1 cellular context compared by ENCODE assay signal in the genomic region with DNA sequence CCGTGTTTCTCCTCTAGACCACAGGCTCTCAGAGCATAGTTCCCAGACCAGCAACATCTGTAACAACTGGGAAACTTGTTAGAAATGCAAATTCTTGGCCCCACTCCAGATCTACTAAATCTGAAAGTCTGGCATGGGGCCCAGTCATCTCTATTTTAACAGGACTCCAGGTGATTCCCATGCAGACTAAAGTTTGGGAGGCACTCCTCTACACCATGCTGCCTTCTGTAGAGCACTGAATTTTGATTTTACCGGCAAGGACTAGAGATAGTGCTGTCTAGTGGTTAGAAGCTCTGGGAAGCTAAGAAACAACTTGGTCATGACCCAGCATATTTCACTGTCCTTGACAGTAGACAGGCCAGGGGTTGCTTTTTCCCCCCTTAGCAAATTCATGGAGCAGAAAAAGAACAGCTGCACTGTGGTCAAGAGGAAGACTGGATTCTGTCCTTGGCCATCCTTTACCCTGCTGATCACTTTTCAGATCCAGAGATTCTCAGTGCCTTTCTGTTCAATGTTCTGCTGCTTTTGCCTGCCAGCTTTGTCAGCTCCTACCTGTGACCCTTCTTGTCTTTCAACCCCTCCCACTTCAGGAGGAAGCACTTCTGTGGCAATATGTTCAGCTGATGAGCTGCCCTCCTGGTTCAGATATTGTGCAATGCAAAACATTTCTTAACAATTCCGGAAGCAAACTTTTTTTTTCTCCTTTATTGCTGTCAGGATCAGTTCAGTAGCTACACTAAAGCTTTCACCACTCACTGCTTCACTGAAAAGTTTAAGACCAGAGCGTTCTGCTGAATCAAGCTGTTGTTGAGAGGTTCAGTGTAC.
A peak's percentile ranks its signal among the peaks of the same experiment; 100 is the strongest.
TF ChIP-seq lines count a peak whose summit lies in the region.

No MANE protein-coding gene starts in this region.

TF ChIP-seq in HepG2, 621 proteins besides CTCF, POLR2A, EP300 and RAD21 (continued from another document and continues in another):
- TF ChIP-seq ZBED4 (CRISPR knock-in tag; IDR thresholded peaks at IDR 0.05; ENCODE audit: borderline replicate concordance) = no peak
- TF ChIP-seq NFATC3 (CRISPR knock-in tag; IDR thresholded peaks at IDR 0.05) = no peak
- TF ChIP-seq, protein P1, sequence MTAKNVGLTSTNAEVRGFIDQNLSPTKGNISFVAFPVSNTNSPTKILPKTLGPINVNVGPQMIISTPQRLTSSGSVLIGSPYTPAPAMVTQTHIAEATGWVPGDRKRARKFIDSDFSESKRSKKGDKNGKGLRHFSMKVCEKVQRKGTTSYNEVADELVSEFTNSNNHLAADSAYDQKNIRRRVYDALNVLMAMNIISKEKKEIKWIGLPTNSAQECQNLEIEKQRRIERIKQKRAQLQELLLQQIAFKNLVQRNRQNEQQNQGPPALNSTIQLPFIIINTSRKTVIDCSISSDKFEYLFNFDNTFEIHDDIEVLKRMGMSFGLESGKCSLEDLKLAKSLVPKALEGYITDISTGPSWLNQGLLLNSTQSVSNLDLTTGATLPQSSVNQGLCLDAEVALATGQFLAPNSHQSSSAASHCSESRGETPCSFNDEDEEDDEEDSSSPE (CRISPR knock-in tag; IDR thresholded peaks at IDR 0.05) = no peak
- no peak for TF ChIP-seq JUN (CRISPR knock-in tag; IDR thresholded peaks at IDR 0.05)
- TF ChIP-seq, protein P2, sequence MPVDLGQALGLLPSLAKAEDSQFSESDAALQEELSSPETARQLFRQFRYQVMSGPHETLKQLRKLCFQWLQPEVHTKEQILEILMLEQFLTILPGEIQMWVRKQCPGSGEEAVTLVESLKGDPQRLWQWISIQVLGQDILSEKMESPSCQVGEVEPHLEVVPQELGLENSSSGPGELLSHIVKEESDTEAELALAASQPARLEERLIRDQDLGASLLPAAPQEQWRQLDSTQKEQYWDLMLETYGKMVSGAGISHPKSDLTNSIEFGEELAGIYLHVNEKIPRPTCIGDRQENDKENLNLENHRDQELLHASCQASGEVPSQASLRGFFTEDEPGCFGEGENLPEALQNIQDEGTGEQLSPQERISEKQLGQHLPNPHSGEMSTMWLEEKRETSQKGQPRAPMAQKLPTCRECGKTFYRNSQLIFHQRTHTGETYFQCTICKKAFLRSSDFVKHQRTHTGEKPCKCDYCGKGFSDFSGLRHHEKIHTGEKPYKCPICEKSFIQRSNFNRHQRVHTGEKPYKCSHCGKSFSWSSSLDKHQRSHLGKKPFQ (CRISPR knock-in tag; IDR thresholded peaks at IDR 0.05; ENCODE audit: insufficient replicate concordance) = no peak
- TF ChIP-seq ZNF264 (CRISPR knock-in tag; IDR thresholded peaks at IDR 0.05) = peak; percentile 78
- TF ChIP-seq RFX5 (IDR thresholded peaks at IDR 0.05; ENCODE audit: low read depth, low read length) = no peak
- no peak for TF ChIP-seq ZNF550 (CRISPR knock-in tag; IDR thresholded peaks at IDR 0.05; ENCODE audit: borderline replicate concordance)
- no peak for TF ChIP-seq HMGXB3 (CRISPR knock-in tag; IDR thresholded peaks at IDR 0.05; ENCODE audit: borderline replicate concordance)
- TF ChIP-seq, protein P3, sequence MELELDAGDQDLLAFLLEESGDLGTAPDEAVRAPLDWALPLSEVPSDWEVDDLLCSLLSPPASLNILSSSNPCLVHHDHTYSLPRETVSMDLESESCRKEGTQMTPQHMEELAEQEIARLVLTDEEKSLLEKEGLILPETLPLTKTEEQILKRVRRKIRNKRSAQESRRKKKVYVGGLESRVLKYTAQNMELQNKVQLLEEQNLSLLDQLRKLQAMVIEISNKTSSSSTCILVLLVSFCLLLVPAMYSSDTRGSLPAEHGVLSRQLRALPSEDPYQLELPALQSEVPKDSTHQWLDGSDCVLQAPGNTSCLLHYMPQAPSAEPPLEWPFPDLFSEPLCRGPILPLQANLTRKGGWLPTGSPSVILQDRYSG (CRISPR knock-in tag; IDR thresholded peaks at IDR 0.05) = no peak
- TF ChIP-seq NFYB (CRISPR knock-in tag; IDR thresholded peaks at IDR 0.05) = no peak
- TF ChIP-seq POGK (CRISPR knock-in tag; conservative IDR thresholded peaks at IDR 0.05) = peak; percentile 81
- TF ChIP-seq YY1 (IDR thresholded peaks at IDR 0.05; ENCODE audit: insufficient read depth, insufficient replicate concordance, low read depth, low read length) = no peak
- TF ChIP-seq ZNF724P (CRISPR knock-in tag; IDR thresholded peaks at IDR 0.05; ENCODE audit: borderline replicate concordance) = no peak
- no peak for TF ChIP-seq RFXANK (CRISPR knock-in tag; IDR thresholded peaks at IDR 0.05)
- peak; percentile 74 for TF ChIP-seq THAP11 (CRISPR knock-in tag; IDR thresholded peaks at IDR 0.05)
- TF ChIP-seq ZNF335 (CRISPR knock-in tag; IDR thresholded peaks at IDR 0.05) = no peak
- no peak for TF ChIP-seq CENPBD1 (CRISPR knock-in tag; IDR thresholded peaks at IDR 0.05; ENCODE audit: borderline replicate concordance, low read depth)
- no peak; the same call in 1 of the 2 replicates for TF ChIP-seq ARNTL (CRISPR knock-in tag; IDR thresholded peaks at IDR 0.05)
- peak; percentile 100 for TF ChIP-seq CEBPB (IDR thresholded peaks at IDR 0.05; ENCODE audit: borderline replicate concordance, low read depth, low read length)
- TF ChIP-seq ZNF713 (CRISPR knock-in tag; IDR thresholded peaks at IDR 0.05) = no peak
- no peak for TF ChIP-seq FOXM1 (CRISPR knock-in tag; IDR thresholded peaks at IDR 0.05)
- no peak for TF ChIP-seq HNRNPH1 (optimal IDR thresholded peaks at IDR 0.05; ENCODE audit: low read depth, low read length)
- TF ChIP-seq, protein P4, sequence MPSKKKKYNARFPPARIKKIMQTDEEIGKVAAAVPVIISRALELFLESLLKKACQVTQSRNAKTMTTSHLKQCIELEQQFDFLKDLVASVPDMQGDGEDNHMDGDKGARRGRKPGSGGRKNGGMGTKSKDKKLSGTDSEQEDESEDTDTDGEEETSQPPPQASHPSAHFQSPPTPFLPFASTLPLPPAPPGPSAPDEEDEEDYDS (CRISPR knock-in tag; IDR thresholded peaks at IDR 0.05) = 0 out of 2 replicates have a peak, but pooled peaks have one; percentile 36
- 0 out of 2 replicates have a peak, but pooled peaks have one; percentile 70 for TF ChIP-seq KDM3A (CRISPR knock-in tag; IDR thresholded peaks at IDR 0.05; ENCODE audit: low read depth)
- TF ChIP-seq ZNF614 (CRISPR knock-in tag; IDR thresholded peaks at IDR 0.05; ENCODE audit: borderline replicate concordance) = peak; percentile 77; the same call in 1 of the 2 replicates
- no peak for TF ChIP-seq ZSCAN5A (CRISPR knock-in tag; IDR thresholded peaks at IDR 0.05; ENCODE audit: borderline replicate concordance)
- TF ChIP-seq LCORL (IDR thresholded peaks at IDR 0.05) = no peak
- 0 out of 2 replicates have a peak, but pooled peaks have one; percentile 49 for TF ChIP-seq LCORL (CRISPR knock-in tag; IDR thresholded peaks at IDR 0.05)
- TF ChIP-seq KLF13 (CRISPR knock-in tag; IDR thresholded peaks at IDR 0.05) = no peak
- peak; percentile 17; the same call in 1 of the 2 replicates for TF ChIP-seq GABPA (IDR thresholded peaks at IDR 0.05; ENCODE audit: low read depth, low read length)
- TF ChIP-seq GABPA (CRISPR knock-in tag; IDR thresholded peaks at IDR 0.05; ENCODE audit: low read depth) = peak; percentile 85
- TF ChIP-seq ZNF24 (IDR thresholded peaks at IDR 0.05) = no peak
- TF ChIP-seq U2AF1 (optimal IDR thresholded peaks at IDR 0.05; ENCODE audit: low read depth, low read length) = no peak
